26 cellular contexts compared by ENCODE assay signal in the genomic region with DNA sequence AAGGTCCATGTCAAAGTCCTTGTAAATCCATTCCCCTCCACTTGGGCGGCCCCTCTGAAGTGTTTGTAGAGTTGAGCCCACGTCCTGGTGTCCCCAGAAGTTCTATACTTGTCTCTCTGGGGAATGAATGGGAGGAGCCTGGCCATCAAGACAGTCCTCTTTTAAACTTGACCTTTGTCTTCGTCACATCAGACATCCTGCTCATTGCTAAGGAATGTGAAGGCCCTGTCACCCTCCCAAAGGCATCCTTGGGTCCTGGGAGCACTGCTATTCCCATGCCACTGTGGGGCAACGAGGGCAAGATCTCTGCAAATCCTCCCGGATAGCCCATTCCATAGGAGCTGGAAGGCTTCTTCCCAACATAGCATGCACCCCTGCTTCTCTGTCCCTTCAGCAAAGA.
DNase-seq lines count a peak whose midpoint lies in the region; ATAC-seq, FAIRE-seq and TF ChIP-seq lines count a peak whose summit lies in the region.
"Had no signal": no experiment of that assay in that cellular context is flagged by ENCODE, and none has a peak within 500 bp of the region (broad histone marks: within the 10 kb centered on the region; RNA-seq: fewer than 3 reads in every experiment).

No MANE protein-coding gene starts in this region.

- H3K79me2 ChIP-seq in HepG2 (ENCODE audit: insufficient read depth, low read length) = no peaks in the 10 kb centered on the region

- H3K27ac Mint-ChIP-seq in chondrocyte (ENCODE audit: unreplicated experiment) (peak overlapping the region; percentile 91), Caco-2 (ENCODE audit: unreplicated experiment) (no peak overlapping the region)
- H3K27ac Mint-ChIP-seq: CD4-positive, CD25-positive, alpha-beta regulatory T cell; H9; HFFc6; T-helper 1 cell treated with Interleukin-12 subunit alpha and Interleukin-12 subunit beta and Interleukin-4 antibody, amounts not matched to agents 30 μg/mL and 1 μg/mL, for 36 hours had no signal

- H3K4me3 ChIP-seq in liver (ENCODE audit: low read depth in 1 of 3, low read length in 3 of 3) (no peak overlapping the region), HepG2 (replicated peaks in 1 of 3; ENCODE audit: insufficient read depth in 1 of 3, low read depth in 2 of 3, low read length in 3 of 3) (no peak overlapping the region), foreskin fibroblast (ENCODE audit: low read depth in 1 of 2, low read length in 2 of 2) (no peak overlapping the region), Caco-2 (ENCODE audit: low read depth, low read length) (no peak overlapping the region)
- H3K4me3 ChIP-seq: K562 had no signal

- no peak overlapping the region for H3K4me2 ChIP-seq in HepG2 (ENCODE audit: low read depth, low read length)

- no peak for ATAC-seq in HepG2
- ATAC-seq: K562, Panc1, Right ventricle myocardium inferior had no signal

- in situ Hi-C loops in HepG2 (cut with HindIII; ENCODE audit: extremely low pct_ligation_motif_present, low pct_unique_long_range_greater_than_20kb) = no loop called here

- POLR2A ChIA-PET in HepG2 (lab: Yijun Ruan, JAX) = no interaction called here
- POLR2A ChIA-PET in Caco-2 (lab: Charles Lee) = no interaction called here

- FAIRE-seq in HepG2 (lab: Jason Lieb, UNC) = no peak
- FAIRE-seq: K562 had no signal

- TF ChIP-seq EP300 in HepG2 (IDR thresholded peaks at IDR 0.05; ENCODE audit: low read depth in 2 of 2, low read length in 2 of 2) = no peak
- no peak for TF ChIP-seq EP300 in HepG2 (CRISPR knock-in tag; IDR thresholded peaks at IDR 0.05; ENCODE audit: borderline replicate concordance)

- H3K36me3 ChIP-seq in liver (ENCODE audit: control insufficient read depth in 4 of 4, insufficient read depth in 3 of 4, low read depth in 1 of 4, low read length in 3 of 4) = no peaks in the 10 kb centered on the region
- H3K36me3 ChIP-seq in HepG2 (replicated peaks in 1 of 2; ENCODE audit: control insufficient read depth in 1 of 2, insufficient read depth in 2 of 2, low read length in 2 of 2) = no peaks in the 10 kb centered on the region
- H3K36me3 ChIP-seq in Caco-2 (ENCODE audit: control insufficient read depth, insufficient read depth, low read length) = no peaks in the 10 kb centered on the region

- TF ChIP-seq RAD21 in liver (IDR thresholded peaks at IDR 0.05) = no peak
- no peak for TF ChIP-seq RAD21 in HepG2 (CRISPR knock-in tag; IDR thresholded peaks at IDR 0.05)

- H3K4me1 ChIP-seq in liver (ENCODE audit: control insufficient read depth in 4 of 4, insufficient read depth in 4 of 4, low read length in 3 of 4) = no peaks in the 10 kb centered on the region
- peaks cover 7% of the 10 kb centered on the region for H3K4me1 ChIP-seq in HepG2 (ENCODE audit: insufficient read depth, low read length)
- peaks cover 25% of the 10 kb centered on the region for H3K4me1 ChIP-seq in Caco-2

- peaks cover 0 to 13% (median 2%) of the 10 kb centered on the region in 4 donors for H3K27me3 ChIP-seq in liver (ENCODE audit: control insufficient read depth in 4 of 4, insufficient read depth in 4 of 4, low read length in 3 of 4)
- H3K27me3 ChIP-seq in HepG2 (ENCODE audit: control insufficient read depth in 1 of 2, insufficient read depth in 2 of 2, low read length in 2 of 2) = peaks cover under 1 to 17% of the 10 kb centered on the region in 2 experiments; a peak in 2 of 5 replicates
- H3K27me3 ChIP-seq in Caco-2 (replicated peaks; ENCODE audit: control insufficient read depth, insufficient read depth, low read length) = no peaks in the 10 kb centered on the region

- H3K9ac ChIP-seq in liver (ENCODE audit: low read depth in 1 of 2, low read length in 2 of 2) (no peak overlapping the region), HepG2 (ENCODE audit: insufficient read depth, low read depth, low read length) (no peak overlapping the region)

- CTCF ChIA-PET in HepG2 (lab: Yijun Ruan, JAX; ENCODE audit: low intra/inter-chr PET ratio, low total read pairs) = no interaction called here
- CTCF ChIA-PET in Caco-2 (lab: Charles Lee) = no interaction called here

- no peaks in the 10 kb centered on the region for H4K20me1 ChIP-seq in HepG2 (ENCODE audit: insufficient read depth, low read length)

- H3K9me3 Mint-ChIP-seq in chondrocyte (ENCODE audit: low read depth) = no peaks in the 10 kb centered on the region
- H3K9me3 Mint-ChIP-seq in Caco-2 (ENCODE audit: unreplicated experiment) = no peaks in the 10 kb centered on the region
- H3K9me3 Mint-ChIP-seq: CD4-positive, CD25-positive, alpha-beta regulatory T cell; H9; T-helper 1 cell treated with Interleukin-12 subunit alpha and Interleukin-12 subunit beta and Interleukin-4 antibody, amounts not matched to agents 30 μg/mL and 1 μg/mL, for 36 hours had no signal

- H3K27me3 Mint-ChIP-seq in chondrocyte (ENCODE audit: low read depth) (no peaks in the 10 kb centered on the region), Caco-2 (ENCODE audit: insufficient read depth, unreplicated experiment) (no peaks in the 10 kb centered on the region)
- H3K27me3 Mint-ChIP-seq: CD4-positive, CD25-positive, alpha-beta regulatory T cell had no signal

- H3K9me3 ChIP-seq in liver (ENCODE audit: control insufficient read depth in 4 of 4, low read length in 3 of 4) (no peaks in the 10 kb centered on the region), HepG2 (ENCODE audit: low read length) (no peaks in the 10 kb centered on the region), Caco-2 (no peaks in the 10 kb centered on the region)

- no peak for TF ChIP-seq CTCF in liver (IDR thresholded peaks at IDR 0.05; ENCODE audit: low read depth, low read length, missing input control)
- TF ChIP-seq CTCF in HepG2 (CRISPR knock-in tag; IDR thresholded peaks at IDR 0.05) = no peak
- TF ChIP-seq CTCF in chondrocyte (IDR thresholded peaks at IDR 0.05) = no peak
- TF ChIP-seq CTCF in foreskin fibroblast (IDR thresholded peaks at IDR 0.05; ENCODE audit: low read depth, low read length) = no peak
- TF ChIP-seq CTCF in Caco-2 (IDR thresholded peaks at IDR 0.05; ENCODE audit: insufficient read depth in 1 of 2, low read depth in 1 of 2, low read length in 1 of 2, severe bottlenecking in 1 of 2, unreplicated experiment in 1 of 2) = no peak

- intact Hi-C loops in HepG2 (cut with micrococcal nuclease; ENCODE audit: unreplicated experiment) (no loop called here), Caco-2 (cut with micrococcal nuclease; ENCODE audit: unreplicated experiment) (no loop called here)

- no peak for DNase-seq in HepG2 (ENCODE audit: low spot score)
- DNase-seq in HT1080 (ENCODE audit: low read depth) = peak; percentile 27
- DNase-seq in chondrocyte (ENCODE audit: low spot score) = no peak
- no peak for DNase-seq in foreskin fibroblast
- no peak for DNase-seq in NCI-H748 treated with DMSO at 0.1 percent for 48 hours (lab: John Stamatoyannopoulos, UW)
- DNase-seq in Caco-2 = no peak
- DNase-seq in activated CD4-positive, alpha-beta T cell treated with anti-CD3 and anti-CD28 coated beads, Interleukin-2, amount 50 U/mL, for 1 hour = no peak
- DNase-seq: 8988T; CD4-positive, CD25-positive, alpha-beta regulatory T cell; DMS 273 treated with DMSO at 0.1 percent for 48 hours; DND-41; GDM1; H9; HFFc6; NCI-H1092; NCI-H1436; NCI-H1930; NCI-H226; NCI-H510A treated with DMSO at 0.1 percent for 48 hours; NCI-H774; NK-92 treated with Interleukin-12 subunit alpha and Interleukin-12 subunit beta, amount 100 ng/mL, for 24 hours had no signal

- H3K4me1 Mint-ChIP-seq in chondrocyte (ENCODE audit: low read depth) (peaks cover 74% of the 10 kb centered on the region), Caco-2 (ENCODE audit: low read depth, unreplicated experiment) (peaks cover 28% of the 10 kb centered on the region)

- no peaks in the 10 kb centered on the region for H3K36me3 Mint-ChIP-seq in chondrocyte (ENCODE audit: low read depth)
- H3K36me3 Mint-ChIP-seq in Caco-2 (ENCODE audit: insufficient read depth, unreplicated experiment) = no peaks in the 10 kb centered on the region
- H3K36me3 Mint-ChIP-seq: CD4-positive, CD25-positive, alpha-beta regulatory T cell had no signal

- no peak overlapping the region for H2AFZ ChIP-seq in HepG2 (ENCODE audit: low read length)

- H3K4me3 Mint-ChIP-seq in chondrocyte (ENCODE audit: unreplicated experiment) (no peak overlapping the region), Caco-2 (ENCODE audit: unreplicated experiment) (no peak overlapping the region)
- H3K4me3 Mint-ChIP-seq: CD4-positive, CD25-positive, alpha-beta regulatory T cell; HFFc6; T-helper 1 cell treated with Interleukin-12 subunit alpha and Interleukin-12 subunit beta and Interleukin-4 antibody, amounts not matched to agents 30 μg/mL and 1 μg/mL, for 36 hours had no signal

- 64% methylated on average over 5 of the region's 5 CpGs for WGBS in liver
- WGBS in HepG2 (ENCODE audit: low lambda C conversion rate) = 11% methylated on average over 5 of the region's 5 CpGs

- H3K27ac ChIP-seq in liver (ENCODE audit: low read depth in 1 of 2, low read length in 2 of 2) (no peak overlapping the region), HepG2 (ENCODE audit: extremely low read length, insufficient read depth, low read length) (no peak overlapping the region)

- no TSS peak for BruUV-seq in HepG2 (replicated peaks; lab: Mats Ljungman, UMichigan)
- BruUV-seq in Caco-2 (replicated peaks; lab: Mats Ljungman, UMichigan) = no TSS peak

- no peak for TF ChIP-seq POLR2A in HepG2 (IDR thresholded peaks at IDR 0.05; ENCODE audit: insufficient read depth in 1 of 2, low read depth in 2 of 2, low read length in 2 of 2)

TF ChIP-seq in liver, 16 proteins besides CTCF, POLR2A, EP300 and RAD21:
- TF ChIP-seq, protein P1, sequence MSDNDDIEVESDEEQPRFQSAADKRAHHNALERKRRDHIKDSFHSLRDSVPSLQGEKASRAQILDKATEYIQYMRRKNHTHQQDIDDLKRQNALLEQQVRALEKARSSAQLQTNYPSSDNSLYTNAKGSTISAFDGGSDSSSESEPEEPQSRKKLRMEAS (IDR thresholded peaks at IDR 0.05) = no peak
- TF ChIP-seq NR2F2 (IDR thresholded peaks at IDR 0.05) = peak; percentile 21

TF ChIP-seq in HepG2, 621 proteins besides CTCF, POLR2A, EP300 and RAD21 (continues in another document):
- TF ChIP-seq ZNF614 (CRISPR knock-in tag; IDR thresholded peaks at IDR 0.05; ENCODE audit: borderline replicate concordance) (no peak), JUNB (CRISPR knock-in tag; IDR thresholded peaks at IDR 0.05; ENCODE audit: borderline replicate concordance) (no peak), ZFP90 (CRISPR knock-in tag; IDR thresholded peaks at IDR 0.05; ENCODE audit: borderline replicate concordance) (no peak), SCMH1 (CRISPR knock-in tag; IDR thresholded peaks at IDR 0.05; ENCODE audit: borderline replicate concordance) (no peak), ZNF605 (CRISPR knock-in tag; IDR thresholded peaks at IDR 0.05) (no peak), ZNF337 (CRISPR knock-in tag; IDR thresholded peaks at IDR 0.05; ENCODE audit: borderline replicate concordance, low read depth) (no peak)
- TF ChIP-seq, protein P1 (IDR thresholded peaks at IDR 0.05) = no peak
